ENCODE assay signal across 8 cellular contexts in genomic region chr17:38667099-38667786, GRCh38. TPM values are rescaled to one million over a fixed set of nuclear protein-coding genes. Genes with fewer than 3 reads are reported as not detected.
A peak's percentile ranks its signal among the peaks of the same experiment; 100 is the strongest.
DNase-seq lines count a peak whose midpoint lies in the region; ATAC-seq and TF ChIP-seq lines count a peak whose summit lies in the region.

No MANE protein-coding gene starts in this region.

- H3K4me3 ChIP-seq in adrenal gland (no peak overlapping the region), heart right ventricle (no peak overlapping the region)

- peaks cover 4% of the 10 kb centered on the region for H3K27me3 ChIP-seq in adrenal gland
- peaks cover 0 to 67% (median 32%) of the 10 kb centered on the region in 7 donors for H3K27me3 ChIP-seq in heart right ventricle

- TF ChIP-seq POLR2A in adrenal gland (IDR thresholded peaks at IDR 0.05) = no peak

- H3K9me3 ChIP-seq in adrenal gland (replicated peaks in 1 of 3) (no peaks in the 10 kb centered on the region), heart right ventricle (no peaks in the 10 kb centered on the region)

- no peaks in the 10 kb centered on the region for H3K36me3 ChIP-seq in adrenal gland (replicated peaks in 1 of 2)
- H3K36me3 ChIP-seq in heart right ventricle = no peaks in the 10 kb centered on the region

- no peak overlapping the region for H3K27ac ChIP-seq in adrenal gland
- H3K27ac ChIP-seq in heart right ventricle = no peak overlapping the region

- 31 to 36% (median 34%) methylated on average over 7 of the region's 7 CpGs for WGBS in adrenal gland, 4 donors
- 37 to 41% methylated on average over 7 of the region's 7 CpGs for WGBS in heart right ventricle, 2 donors

- intact Hi-C loops in adrenal gland (cut with DNase I) = loop anchor here (5.0 to 10.0 kb wide), 4 partner anchors 92 to 332 kb away; no protein-coding TSS in a partner anchor
- intact Hi-C loops in heart right ventricle (cut with DNase I) = loop anchor here in 9 of 10 donors (2.0 to 10.0 kb wide), 12 partner anchors 82 to 312 kb away; partner anchors contain the start of genes ARHGAP23 (in 3 of the 9) and SOCS7 (in 1 of the 9)

- ATAC-seq in SK-N-SH treated with all-trans-retinoic acid at 6 μM for 48 hours = peak; percentile 80
- ATAC-seq in heart right ventricle = peak; percentile 25 to 76 (median 69)
- ATAC-seq in HG03565 (IDR thresholded peaks at IDR 0.05; ENCODE audit: unreplicated experiment) = no peak
- ATAC-seq in HG03097 (IDR thresholded peaks at IDR 0.05; ENCODE audit: low FRiP score, unreplicated experiment) = no peak

- TF ChIP-seq CTCF in adrenal gland (IDR thresholded peaks at IDR 0.05) = peak; percentile 95 to 99 (median 98)
- peak; percentile 92 to 100 (median 98) for TF ChIP-seq CTCF in heart right ventricle (IDR thresholded peaks at IDR 0.05)

- H3K4me1 ChIP-seq in adrenal gland (replicated peaks in 1 of 2) (no peaks in the 10 kb centered on the region), heart right ventricle (no peaks in the 10 kb centered on the region)

- DNase-seq in GF-D8 (lab: John Stamatoyannopoulos, UW) (peak; percentile 8), NAMALWA (ENCODE audit: low spot score) (peak; percentile 83), adrenal gland (peak; percentile 60 to 83 (median 71)), heart right ventricle (peak; percentile 44 to 60), pulmonary artery endothelial cell (ENCODE audit: low read depth, low spot score) (peak; percentile 44)

TF ChIP-seq in SK-N-SH treated with all-trans-retinoic acid at 6 μM for 48 hours, 23 proteins besides CTCF, POLR2A, EP300 and RAD21:
- no peak for TF ChIP-seq TSHZ2 (CRISPR knock-in tag; IDR thresholded peaks at IDR 0.05)
- TF ChIP-seq GLIS3 (CRISPR knock-in tag; IDR thresholded peaks at IDR 0.05) = 0 out of 2 replicates have a peak, but pooled peaks have one; percentile 60
- peak; percentile 78 for TF ChIP-seq CSRNP3 (CRISPR knock-in tag; IDR thresholded peaks at IDR 0.05)
TF ChIP-seq in SK-N-SH treated with all-trans-retinoic acid at 6 μM for 48 hours: peak in this region for 2.

RNA-seq across cellular contexts. Expression of gene EPOP, which starts 7.5 kb away (rescaled TPM):
- total RNA-seq in adrenal gland (1 to 10 TPM; 1.5 to 9.4 (median 3.9) TPM), heart right ventricle (1 to 10 TPM in 2 of 10 donors, under 1 TPM in 8; 0.25 to 1.3 (median 0.64) TPM), pulmonary artery endothelial cell (2.6 and 4.2 TPM in 2 replicates)
- polyA plus RNA-seq in adrenal gland (1 to 10 TPM in 2 of 3 donors, under 1 TPM in 1; 0.97 to 2.9 (median 2.7) TPM), heart right ventricle (1 to 10 TPM in 1 of 2 donors, under 1 TPM in 1; 0.66 to 2.2 TPM)

RNA-seq across cellular contexts. Expression of gene MLLT6, which starts 37.8 kb away (rescaled TPM):
- total RNA-seq in adrenal gland (100 to 1,000 TPM in 4 of 8 donors, 10 to 100 TPM in 4; 63.7 to 191 (median 99.8) TPM), heart right ventricle (100 to 1,000 TPM in 1 of 10 donors, 10 to 100 TPM in 9; 56.3 to 100 (median 67.5) TPM), pulmonary artery endothelial cell (26.8 and 30.2 TPM in 2 replicates)
- polyA plus RNA-seq in adrenal gland (100 to 1,000 TPM in 1 of 3 donors, 10 to 100 TPM in 2; 27.3 to 339 (median 50.5) TPM), heart right ventricle (100 to 1,000 TPM in 1 of 2 donors, 10 to 100 TPM in 1; 17.3 to 104 TPM)

Comparison
In these comparisons a context has a peak if more than half of its experiments do, and no peak if none do; other contexts are left out.
1. DNase-seq: peak in every context shown above with its lines; median percentile 83 in NAMALWA; 71 in adrenal gland; 52 in heart right ventricle; 44 in pulmonary artery endothelial cell; 8 in GF-D8.
2. ATAC-seq: peak in SK-N-SH treated with all-trans-retinoic acid at 6 μM for 48 hours (single experiment) and heart right ventricle (8 of 8); none in HG03565 (single experiment) and HG03097 (single experiment).